9 cellular contexts compared by ENCODE assay signal in genomic region chr3:113533534-113533892, GRCh38. TPM values are rescaled to one million over a fixed set of nuclear protein-coding genes. Genes with fewer than 3 reads are reported as not detected.
DNase-seq lines count a peak whose midpoint lies in the region; ATAC-seq, FAIRE-seq and TF ChIP-seq lines count a peak whose summit lies in the region.
"Had no signal": no experiment of that assay in that cellular context is flagged by ENCODE, and none has a peak within 500 bp of the region (broad histone marks: within the 10 kb centered on the region; RNA-seq: fewer than 3 reads in every experiment).

No MANE protein-coding gene starts in this region.

- peaks cover 54% of the 10 kb centered on the region for H3K4me1 Mint-ChIP-seq in activated naive CD4-positive, alpha-beta T cell treated with anti-CD3 and anti-CD28 coated beads for 36 hours (ENCODE audit: low read depth)
- peaks cover 56% of the 10 kb centered on the region for H3K4me1 Mint-ChIP-seq in stimulated activated naive CD8-positive, alpha-beta T cell treated with anti-CD3 and anti-CD28 coated beads, Interleukin-15, amount 100 ng/mL, for 72 hours

- peak overlapping the region; percentile 97 for H3K4me3 Mint-ChIP-seq in activated naive CD4-positive, alpha-beta T cell treated with anti-CD3 and anti-CD28 coated beads for 36 hours
- peak overlapping the region; percentile 92 to 98 for H3K4me3 Mint-ChIP-seq in stimulated activated naive CD8-positive, alpha-beta T cell treated with anti-CD3 and anti-CD28 coated beads, Interleukin-15, amount 100 ng/mL, for 72 hours

- TF ChIP-seq RAD21 in A549 (conservative IDR thresholded peaks at IDR 0.05 in 1 of 2, IDR thresholded peaks at IDR 0.05 in 1 of 2), result no peak

- no peaks in the 10 kb centered on the region for H3K9me3 Mint-ChIP-seq in activated naive CD4-positive, alpha-beta T cell treated with anti-CD3 and anti-CD28 coated beads for 36 hours
- no peaks in the 10 kb centered on the region for H3K9me3 Mint-ChIP-seq in stimulated activated naive CD8-positive, alpha-beta T cell treated with anti-CD3 and anti-CD28 coated beads, Interleukin-15, amount 100 ng/mL, for 72 hours

- H3K27me3 ChIP-seq in HL-60 (ENCODE audit: insufficient read depth, poor library complexity, severe bottlenecking) (peaks cover 14% of the 10 kb centered on the region), SJCRH30 (peaks cover 19% of the 10 kb centered on the region; the same call in 1 of the 2 replicates)

- H3K36me3 Mint-ChIP-seq in activated naive CD4-positive, alpha-beta T cell treated with anti-CD3 and anti-CD28 coated beads for 36 hours (ENCODE audit: low read depth), result peaks cover 7% of the 10 kb centered on the region

- no peak for TF ChIP-seq CTCF in A549 (IDR thresholded peaks at IDR 0.05)
- TF ChIP-seq CTCF in HL-60 (IDR thresholded peaks at IDR 0.05; ENCODE audit: insufficient read depth, low read length), result no peak

- DNase-seq in A549 (ENCODE audit: low read depth in 1 of 2, low spot score in 1 of 2), result no peak
- no peak for DNase-seq in HL-60 (ENCODE audit: low read depth in 1 of 2, low spot score in 1 of 2)
- DNase-seq in activated naive CD4-positive, alpha-beta T cell treated with anti-CD3 and anti-CD28 coated beads for 36 hours, result peak; percentile 66
- DNase-seq in left kidney (ENCODE audit: low read depth, low spot score), result peak; percentile 27
- DNase-seq in stimulated activated naive CD8-positive, alpha-beta T cell treated with anti-CD3 and anti-CD28 coated beads, Interleukin-15, amount 100 ng/mL, for 72 hours, result peak in 1 of 2 donors; percentile 42
- DNase-seq in SJCRH30, result no peak

- no peak for TF ChIP-seq EP300 in A549 (IDR thresholded peaks at IDR 0.05)

- ATAC-seq in A549, result no peak
- ATAC-seq in GM18909 (IDR thresholded peaks at IDR 0.05; ENCODE audit: poor library complexity, unreplicated experiment), result peak; percentile 30
- peak; percentile 45 for ATAC-seq in stimulated activated naive CD8-positive, alpha-beta T cell treated with anti-CD3 and anti-CD28 coated beads, Interleukin-15, amount 100 ng/mL, for 72 hours
- no peak for ATAC-seq in GM21367 (IDR thresholded peaks at IDR 0.05; ENCODE audit: unreplicated experiment)

- intact Hi-C loops in activated naive CD4-positive, alpha-beta T cell treated with anti-CD3 and anti-CD28 coated beads for 36 hours (cut with micrococcal nuclease), result loop anchor here (1.0 to 10.0 kb wide), 8 partner anchors 9 to 1611 kb away; partner anchors contain the start of genes ATG3, CCDC191, QTRT2 and SLC35A5

- no peak overlapping the region; a peak in 1 of 6 replicates for H3K27ac ChIP-seq in A549
- no peak overlapping the region for H3K27ac ChIP-seq in HL-60 (replicated peaks)
- H3K27ac ChIP-seq in SJCRH30, result no peak overlapping the region

- H3K4me3 ChIP-seq in A549, result peak overlapping the region; percentile 49; the same call in 2 of the 3 replicates
- H3K4me3 ChIP-seq in HL-60 (replicated peaks; ENCODE audit: insufficient read depth, low read length), result peak overlapping the region; percentile 47
- no peak overlapping the region; the same call in 1 of the 2 replicates for H3K4me3 ChIP-seq in SJCRH30

- no peaks in the 10 kb centered on the region for H3K36me3 ChIP-seq in SJCRH30

- no peaks in the 10 kb centered on the region for H3K27me3 Mint-ChIP-seq in activated naive CD4-positive, alpha-beta T cell treated with anti-CD3 and anti-CD28 coated beads for 36 hours (ENCODE audit: low read depth)
- no peaks in the 10 kb centered on the region for H3K27me3 Mint-ChIP-seq in stimulated activated naive CD8-positive, alpha-beta T cell treated with anti-CD3 and anti-CD28 coated beads, Interleukin-15, amount 100 ng/mL, for 72 hours

- no peaks in the 10 kb centered on the region for H3K9me3 ChIP-seq in A549
- no peaks in the 10 kb centered on the region; the same call in 1 of the 2 replicates for H3K9me3 ChIP-seq in SJCRH30 (replicated peaks)

- H3K4me1 ChIP-seq in A549 (peaks cover 29% of the 10 kb centered on the region), SJCRH30 (peaks cover 10% of the 10 kb centered on the region)

- POLR2A ChIA-PET in A549 (lab: Yijun Ruan, JAX), result interaction anchor here (1.5 kb wide), 1 partner anchor 19 kb away, joined by 3 read pairs; the partner anchor contains the start of gene SPICE1

- 72% methylated on average over 10 of the region's 10 CpGs for WGBS in A549 (ENCODE audit: missing lambda C conversion rate)

- H3K27ac Mint-ChIP-seq in activated naive CD4-positive, alpha-beta T cell treated with anti-CD3 and anti-CD28 coated beads for 36 hours, result peak overlapping the region; percentile 81
- peak overlapping the region; percentile 98 for H3K27ac Mint-ChIP-seq in stimulated activated naive CD8-positive, alpha-beta T cell treated with anti-CD3 and anti-CD28 coated beads, Interleukin-15, amount 100 ng/mL, for 72 hours

- FAIRE-seq in A549 (lab: Jason Lieb, UNC), result no peak
- FAIRE-seq: endometrium had no signal

- peak overlapping the region; percentile 98 for H3K4me2 ChIP-seq in A549

- no peak for TF ChIP-seq POLR2A in A549 (IDR thresholded peaks at IDR 0.05; ENCODE audit: low read length)

- CTCF ChIA-PET in A549 (lab: Yijun Ruan, JAX), result interaction anchor here (0.6 to 1.5 kb wide), 4 partner anchors 18 to 172 kb away, joined by 3 read pairs; no protein-coding TSS in a partner anchor
- CTCF ChIA-PET in activated naive CD4-positive, alpha-beta T cell treated with anti-CD3 and anti-CD28 coated beads for 36 hours (lab: Charles Lee), result interaction anchor here (0.8 to 1.4 kb wide), 3 partner anchors 19 to 44 kb away, joined by 3 to 5 read pairs (median 3); partner anchors contain the start of gene SPICE1

TF ChIP-seq in A549, 52 proteins besides CTCF, POLR2A, EP300 and RAD21:
- no peak for TF ChIP-seq CHD2 (IDR thresholded peaks at IDR 0.05; ENCODE audit: low read length, partially characterized antibody)
- TF ChIP-seq MAX (IDR thresholded peaks at IDR 0.05), result no peak
- TF ChIP-seq HDAC2 (IDR thresholded peaks at IDR 0.05), result no peak
- TF ChIP-seq SMC3 (IDR thresholded peaks at IDR 0.05), result no peak
- TF ChIP-seq RNF2 (IDR thresholded peaks at IDR 0.05; ENCODE audit: borderline replicate concordance, low read depth), result no peak
- TF ChIP-seq MAZ (IDR thresholded peaks at IDR 0.05; ENCODE audit: borderline replicate concordance, low read depth, low read length), result no peak
- TF ChIP-seq POLR2AphosphoS2 (conservative IDR thresholded peaks at IDR 0.05; ENCODE audit: low read length), result no peak
- TF ChIP-seq PBX3 (IDR thresholded peaks at IDR 0.05), result no peak
- TF ChIP-seq HOXA7 (CRISPR knock-in tag; IDR thresholded peaks at IDR 0.05), result no peak
- no peak for TF ChIP-seq ZFP36 (IDR thresholded peaks at IDR 0.05; ENCODE audit: borderline replicate concordance, partially characterized antibody)
- no peak for TF ChIP-seq TFCP2L1 (CRISPR knock-in tag; IDR thresholded peaks at IDR 0.05)

RNA-seq across cellular contexts. Expression of gene SIDT1, which starts 1.2 kb away (rescaled TPM):
- polyA plus RNA-seq in A549 (2011; rRNA removed), result 7.5 and 8.4 TPM in 2 replicates
- 3.5 and 3.8 TPM in 2 replicates for polyA plus RNA-seq in A549 (2012; cell fraction: cytosol; rRNA removed)
- 9.6 and 13.9 TPM in 2 replicates for polyA plus RNA-seq in A549 (2012; cell fraction: nucleus; rRNA removed)
- 0.25 to 0.43 TPM (median 0.25 TPM) in 3 replicates for polyA plus RNA-seq in A549 (2017; fragmentation: RNase III; extraction: RNeasy Plus Mini Kit Qiagen cat#74134 plus additional on column Dnase treatment)
- polyA minus RNA-seq in A549 (2011; rRNA and poly(A)+ RNA removed), result 17.8 and 18.3 TPM in 2 replicates
- total RNA-seq in activated naive CD4-positive, alpha-beta T cell treated with anti-CD3 and anti-CD28 coated beads for 36 hours, result 10 to 100 TPM; 14.6 to 14.9 TPM
- total RNA-seq in SJCRH30 (2014; rRNA removed; shearing (Covaris generic)), result 0.20 and 0.42 TPM in 2 replicates

RNA-seq across cellular contexts. Expression of gene SPICE1, which starts 18.6 kb away (rescaled TPM):
- 13.2 and 16.1 TPM in 2 replicates for polyA plus RNA-seq in A549 (2011; rRNA removed)
- 3.0 and 3.8 TPM in 2 replicates for polyA plus RNA-seq in A549 (2012; cell fraction: cytosol; rRNA removed)
- 2.8 and 3.6 TPM in 2 replicates for polyA plus RNA-seq in A549 (2012; cell fraction: nucleus; rRNA removed)
- polyA plus RNA-seq in A549 (2017; fragmentation: RNase III; extraction: RNeasy Plus Mini Kit Qiagen cat#74134 plus additional on column Dnase treatment), result 5.2 to 6.0 TPM (median 6.0 TPM) in 3 replicates
- 11.6 and 12.0 TPM in 2 replicates for polyA minus RNA-seq in A549 (2011; rRNA and poly(A)+ RNA removed)
- 10 to 100 TPM; 15.2 to 17.9 TPM for total RNA-seq in activated naive CD4-positive, alpha-beta T cell treated with anti-CD3 and anti-CD28 coated beads for 36 hours
- 14.8 and 19.7 TPM in 2 replicates for total RNA-seq in SJCRH30 (2014; rRNA removed; shearing (Covaris generic))

Comparison
In these comparisons a context has a peak if more than half of its experiments do, and no peak if none do; other contexts are left out.
1. ATAC-seq: peak in GM18909 (single experiment) and stimulated activated naive CD8-positive, alpha-beta T cell treated with anti-CD3 and anti-CD28 coated beads, Interleukin-15, amount 100 ng/mL, for 72 hours (single experiment); none in A549 (0 of 2) and GM21367 (single experiment).
2. DNase-seq: peak in activated naive CD4-positive, alpha-beta T cell treated with anti-CD3 and anti-CD28 coated beads for 36 hours (single experiment) and left kidney (single experiment); none in A549 (0 of 2), HL-60 (0 of 2) and SJCRH30 (0 of 2).
3. RNA of gene SIDT1, which starts 1.2 kb away (total RNA-seq): 14.6 to 14.9 TPM in activated naive CD4-positive, alpha-beta T cell treated with anti-CD3 and anti-CD28 coated beads for 36 hours; 0.20 to 0.42 TPM in SJCRH30; every median in the first group is over 10 times any median in the second.